ENCODE assay signal across 30 cellular contexts in the genomic region with DNA sequence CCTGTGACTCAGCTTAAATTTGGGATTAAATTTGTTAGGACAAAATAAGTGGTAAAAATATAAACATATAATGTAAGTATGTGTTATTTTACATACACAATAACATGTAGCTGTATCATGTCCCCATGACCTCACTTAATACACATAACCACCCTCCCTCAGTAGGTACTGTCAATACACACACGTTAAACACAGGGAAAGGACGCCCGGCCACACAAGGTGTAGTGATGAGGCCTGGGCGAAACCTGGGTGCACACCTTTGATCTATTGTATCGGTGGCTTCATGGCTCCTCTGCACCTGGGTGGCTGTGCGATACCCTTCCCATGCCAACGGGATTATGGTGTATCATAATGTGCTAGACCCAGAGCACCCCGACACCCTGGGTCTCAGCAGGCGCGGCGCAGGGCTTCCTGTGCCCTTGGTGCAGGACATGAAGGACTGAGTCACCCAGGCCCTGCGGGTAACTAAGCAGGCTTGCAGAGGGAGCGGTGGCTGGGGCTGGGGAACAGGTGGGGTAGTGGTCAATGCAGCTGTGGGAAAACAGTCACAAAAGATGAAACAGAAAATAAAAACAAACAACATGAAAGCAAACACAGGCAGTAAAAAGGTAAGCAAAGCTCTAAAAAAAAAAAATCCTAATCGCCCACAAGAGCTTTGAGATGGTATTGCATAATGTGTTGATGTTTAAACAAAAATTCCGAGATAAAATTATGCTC.
A peak's percentile ranks its signal among the peaks of the same experiment; 100 is the strongest.
DNase-seq lines count a peak whose midpoint lies in the region; ATAC-seq and TF ChIP-seq lines count a peak whose summit lies in the region.
"Had no signal": no experiment of that assay in that cellular context is flagged by ENCODE, and none has a peak within 500 bp of the region (broad histone marks: within the 10 kb centered on the region; RNA-seq: fewer than 3 reads in every experiment).

No MANE protein-coding gene starts in this region.

- no peaks in the 10 kb centered on the region for H3K36me3 ChIP-seq in psoas muscle (ENCODE audit: insufficient read depth in 1 of 2, low read depth in 1 of 2)
- H3K36me3 ChIP-seq: adrenal gland, neutrophil had no signal

- H3K9me3 Mint-ChIP-seq in H9 (no peaks in the 10 kb centered on the region; a peak in 1 of 5 replicates), progenitor cell of endocrine pancreas (ENCODE audit: low read depth) (no peaks in the 10 kb centered on the region)
- no peaks in the 10 kb centered on the region for H3K9me3 Mint-ChIP-seq in T-helper 2 cell treated with Interferon-gamma antibody and Interleukin-4, amounts not matched to agents 5 μg/mL and 100 μg/mL, for 36 hours
- H3K9me3 Mint-ChIP-seq: activated T-cell treated with anti-CD3 and anti-CD28 coated beads, Interleukin-2, amount 50 U/mL, for 24 hours; stimulated activated naive B cell treated with anti-CD40 and anti-IgM and Interleukin-4, amounts not matched to agents 10 μg/mL and 1 μg/mL and 100 μg/mL, for 72 hours had no signal

- H3K79me2 ChIP-seq in H9 (ENCODE audit: insufficient read depth, low read length), result no peaks in the 10 kb centered on the region

- no peak overlapping the region for H3K4me2 ChIP-seq in H9 (ENCODE audit: insufficient read depth, insufficient read length, low read length)
- H3K4me2 ChIP-seq: KMS-11 had no signal

- no peak overlapping the region for H3T11ph ChIP-seq in H9 (ENCODE audit: low read length)

- no peak overlapping the region for H4K5ac ChIP-seq in H9 (ENCODE audit: insufficient read length, low read depth, low read length)

- no peak overlapping the region for H3K56ac ChIP-seq in H9 (ENCODE audit: insufficient read length, low read depth, low read length)

- WGBS in H9 (ENCODE audit: extremely low coverage, insufficient read length, low lambda C conversion rate), result no CpG with 5 or more reads among the region's 15 CpGs
- 93 to 95% (median 94%) methylated on average over 15 of the region's 15 CpGs for WGBS in psoas muscle, 3 donors

- H3K4me3 Mint-ChIP-seq in H9 (peak overlapping the region in 1 of 2 experiments; percentile 24; a peak in 1 of 5 replicates), progenitor cell of endocrine pancreas (ENCODE audit: low read depth) (no peak overlapping the region)
- no peak overlapping the region for H3K4me3 Mint-ChIP-seq in T-helper 2 cell treated with Interferon-gamma antibody and Interleukin-4, amounts not matched to agents 5 μg/mL and 100 μg/mL, for 36 hours
- H3K4me3 Mint-ChIP-seq: activated T-cell treated with anti-CD3 and anti-CD28 coated beads, Interleukin-2, amount 50 U/mL, for 24 hours; brain; stimulated activated naive B cell treated with anti-CD40 and anti-IgM and Interleukin-4, amounts not matched to agents 10 μg/mL and 1 μg/mL and 100 μg/mL, for 72 hours had no signal

- H2BK20ac ChIP-seq in H9 (ENCODE audit: low read depth, low read length, poor library complexity, severe bottlenecking), result no peak overlapping the region

- ATAC-seq in psoas muscle (no peak), GM19023 (IDR thresholded peaks at IDR 0.05; ENCODE audit: unreplicated experiment) (no peak)
- ATAC-seq: sciatic nerve; SK-N-SH treated with all-trans-retinoic acid at 6 μM for 48 hours; stimulated activated naive B cell treated with anti-CD40 and anti-IgM and Interleukin-4, amounts not matched to agents 10 μg/mL and 1 μg/mL and 100 μg/mL, for 72 hours had no signal

- H3K27me3 Mint-ChIP-seq in H9 (ENCODE audit: low read depth) (no peaks in the 10 kb centered on the region), progenitor cell of endocrine pancreas (no peaks in the 10 kb centered on the region)
- H3K27me3 Mint-ChIP-seq in T-helper 2 cell treated with Interferon-gamma antibody and Interleukin-4, amounts not matched to agents 5 μg/mL and 100 μg/mL, for 36 hours (ENCODE audit: low read depth), result peaks cover 19% of the 10 kb centered on the region

- H3K4me3 ChIP-seq in psoas muscle, result no peak overlapping the region
- H3K4me3 ChIP-seq in dorsolateral prefrontal cortex, result no peak overlapping the region
- H3K4me3 ChIP-seq: adrenal gland, GM23248, suprapubic skin had no signal

- H2BK120ac ChIP-seq in H9 (ENCODE audit: low read depth, low read length, poor library complexity, severe bottlenecking), result no peak overlapping the region

- intact Hi-C loops in psoas muscle (cut with DNase I) (no loop called here), dorsolateral prefrontal cortex (cut with DNase I) (no loop called here)

- H3K36me3 Mint-ChIP-seq in H9 (ENCODE audit: insufficient read depth in 1 of 3, low read depth in 3 of 3), result peaks cover 5 to 16% (median 9%) of the 10 kb centered on the region in 3 experiments
- peaks cover 6% of the 10 kb centered on the region for H3K36me3 Mint-ChIP-seq in progenitor cell of endocrine pancreas (ENCODE audit: insufficient read depth)
- H3K36me3 Mint-ChIP-seq in T-helper 2 cell treated with Interferon-gamma antibody and Interleukin-4, amounts not matched to agents 5 μg/mL and 100 μg/mL, for 36 hours (ENCODE audit: low read depth), result no peaks in the 10 kb centered on the region
- H3K36me3 Mint-ChIP-seq: stimulated activated naive B cell treated with anti-CD40 and anti-IgM and Interleukin-4, amounts not matched to agents 10 μg/mL and 1 μg/mL and 100 μg/mL, for 72 hours had no signal

- POLR2A ChIA-PET in RWPE1 (lab: Yijun Ruan, JAX; ENCODE audit: low non-redundant PET), result no interaction called here

- H3K4ac ChIP-seq in H9 (ENCODE audit: low read depth, low read length), result no peak overlapping the region

- H2BK15ac ChIP-seq in H9 (ENCODE audit: low read depth, low read length), result no peak overlapping the region

- H3K14ac ChIP-seq in H9 (ENCODE audit: insufficient read depth, low read length), result no peak overlapping the region

- no peak overlapping the region for H4K8ac ChIP-seq in H9 (replicated peaks; ENCODE audit: insufficient read length, low read depth, low read length)

- H3K9me3 ChIP-seq in H9 (ENCODE audit: control insufficient read depth, low read depth, low read length) (no peaks in the 10 kb centered on the region), psoas muscle (no peaks in the 10 kb centered on the region)
- H3K9me3 ChIP-seq: adrenal gland, neutrophil, suprapubic skin had no signal

- peak overlapping the region; percentile 53 to 89 (median 65); a peak in 6 of 7 replicates for H3K27ac Mint-ChIP-seq in H9
- H3K27ac Mint-ChIP-seq in progenitor cell of endocrine pancreas, result peak overlapping the region; percentile 29
- no peak overlapping the region for H3K27ac Mint-ChIP-seq in T-helper 2 cell treated with Interferon-gamma antibody and Interleukin-4, amounts not matched to agents 5 μg/mL and 100 μg/mL, for 36 hours
- H3K27ac Mint-ChIP-seq: activated T-cell treated with anti-CD3 and anti-CD28 coated beads, Interleukin-2, amount 50 U/mL, for 24 hours; stimulated activated naive B cell treated with anti-CD40 and anti-IgM and Interleukin-4, amounts not matched to agents 10 μg/mL and 1 μg/mL and 100 μg/mL, for 72 hours had no signal

- H3K23me2 ChIP-seq in H9 (ENCODE audit: insufficient read length, low read depth, low read length, poor library complexity, severe bottlenecking), result peaks cover 8% of the 10 kb centered on the region

- H2BK5ac ChIP-seq in H9 (ENCODE audit: insufficient read length, low read length), result no peak overlapping the region

- H3K4me1 ChIP-seq in H9 (ENCODE audit: insufficient read depth, low read length), result peaks cover 5% of the 10 kb centered on the region; the same call in 1 of the 2 replicates
- H3K4me1 ChIP-seq in psoas muscle, result no peaks in the 10 kb centered on the region
- H3K4me1 ChIP-seq: adrenal gland had no signal

- H3K23ac ChIP-seq in H9 (ENCODE audit: insufficient read length, low read depth, low read length), result no peak overlapping the region

- no peaks in the 10 kb centered on the region for H4K20me1 ChIP-seq in H9 (ENCODE audit: control insufficient read depth, insufficient read depth, insufficient read length)

- no peak overlapping the region for H3K27ac ChIP-seq in H9 (ENCODE audit: insufficient read length, low read depth, low read length)
- H3K27ac ChIP-seq in RWPE1, result peak overlapping the region; percentile 11; the same call in 1 of the 2 replicates
- no peak overlapping the region for H3K27ac ChIP-seq in psoas muscle
- no peak overlapping the region for H3K27ac ChIP-seq in dorsolateral prefrontal cortex
- H3K27ac ChIP-seq: adrenal gland, epithelial cell of prostate, GM23248, KMS-11, neutrophil, suprapubic skin had no signal

- no peak for DNase-seq in H9
- peak; percentile 19 for DNase-seq in RWPE1 (ENCODE audit: low spot score)
- DNase-seq in iris pigment epithelial cell (ENCODE audit: low read depth), result peak; percentile 19
- DNase-seq in progenitor cell of endocrine pancreas (ENCODE audit: low spot score, unreplicated experiment), result no peak
- DNase-seq in T-helper 2 cell treated with Interferon-gamma antibody and Interleukin-4, amounts not matched to agents 5 μg/mL and 100 μg/mL, for 36 hours (ENCODE audit: low spot score), result no peak
- DNase-seq in psoas muscle, result no peak
- no peak for DNase-seq in dorsolateral prefrontal cortex
- DNase-seq: activated CD4-positive, alpha-beta T cell treated with anti-CD3 and anti-CD28 coated beads for 48 hours; activated naive CD4-positive, alpha-beta T cell; activated T-cell treated with anti-CD3 and anti-CD28 coated beads, Interleukin-2, amount 50 U/mL, for 24 hours; adrenal gland; C1 segment of cervical spinal cord; COR-L47; DND-41; GM23248; NCI-H1436 treated with DMSO at 0.1 percent for 48 hours; NCI-H2107; NCI-H446; NCI-H82; stimulated activated CD4-positive, alpha-beta T cell treated with anti-CD3 and anti-CD28 coated beads, Interleukin-4, amount 100 ng/mL, for 4 hours; stimulated activated naive B cell treated with anti-CD40 and anti-IgM and Interleukin-4, amounts not matched to agents 10 μg/mL and 1 μg/mL and 100 μg/mL, for 72 hours; T-helper 2 cell had no signal

- CTCF ChIA-PET in RWPE1 (lab: Yijun Ruan, JAX), result interaction anchor here (0.6 to 0.7 kb wide), 2 partner anchors 35 to 94 kb away, joined by 6 read pairs; no protein-coding TSS in a partner anchor

- no peak overlapping the region for H4K91ac ChIP-seq in H9 (ENCODE audit: insufficient read length, low read depth, low read length)

- H2AFZ ChIP-seq in H9 (ENCODE audit: low read length), result no peak overlapping the region
- H2AFZ ChIP-seq: GM23248 had no signal

- peaks cover 58 to 59% of the 10 kb centered on the region in 2 experiments for H3K4me1 Mint-ChIP-seq in H9
- peaks cover 26% of the 10 kb centered on the region for H3K4me1 Mint-ChIP-seq in progenitor cell of endocrine pancreas (ENCODE audit: low read depth)
- H3K4me1 Mint-ChIP-seq in T-helper 2 cell treated with Interferon-gamma antibody and Interleukin-4, amounts not matched to agents 5 μg/mL and 100 μg/mL, for 36 hours (ENCODE audit: low read depth), result no peaks in the 10 kb centered on the region
- H3K4me1 Mint-ChIP-seq: stimulated activated naive B cell treated with anti-CD40 and anti-IgM and Interleukin-4, amounts not matched to agents 10 μg/mL and 1 μg/mL and 100 μg/mL, for 72 hours had no signal

- H3K18ac ChIP-seq in H9 (ENCODE audit: insufficient read length, low read depth, low read length), result peak overlapping the region; percentile 3

- no peak overlapping the region for H3K9ac ChIP-seq in H9 (ENCODE audit: extremely low read depth, insufficient read length, low read length)
- H3K9ac ChIP-seq: GM23248, KMS-11 had no signal

- H2BK12ac ChIP-seq in H9 (ENCODE audit: insufficient read length, low read depth, low read length), result no peak overlapping the region

- no peaks in the 10 kb centered on the region for H3K27me3 ChIP-seq in H9 (ENCODE audit: insufficient read depth, low read length)
- H3K27me3 ChIP-seq in psoas muscle (ENCODE audit: insufficient read depth in 3 of 3, low read length in 2 of 3), result no peaks in the 10 kb centered on the region
- H3K27me3 ChIP-seq in dorsolateral prefrontal cortex, result no peaks in the 10 kb centered on the region
- H3K27me3 ChIP-seq: adrenal gland, suprapubic skin had no signal

- no peaks in the 10 kb centered on the region for H3K79me1 ChIP-seq in H9 (ENCODE audit: insufficient read depth, low read depth, low read length, poor library complexity, severe bottlenecking)

- H2AK5ac ChIP-seq in H9 (ENCODE audit: insufficient read length, low read length), result no peak overlapping the region

- no peak for TF ChIP-seq CTCF in H9 (conservative IDR thresholded peaks at IDR 0.05)
- TF ChIP-seq CTCF in RWPE1 (conservative IDR thresholded peaks at IDR 0.05; ENCODE audit: low read depth), result no peak
- no peak for TF ChIP-seq CTCF in progenitor cell of endocrine pancreas (IDR thresholded peaks at IDR 0.05; ENCODE audit: unreplicated experiment)
- no peak for TF ChIP-seq CTCF in psoas muscle (IDR thresholded peaks at IDR 0.05)
- no peak for TF ChIP-seq CTCF in dorsolateral prefrontal cortex (IDR thresholded peaks at IDR 0.05 in 54 of 56, conservative IDR thresholded peaks at IDR 0.05 in 2 of 56; ENCODE audit: low read depth in 1 of 56, partially characterized antibody in 56 of 56)

Comparison
In these comparisons a context has a peak if more than half of its experiments do, and no peak if none do; other contexts are left out.
1. DNase-seq: peak in RWPE1 (single experiment) and iris pigment epithelial cell (single experiment); none in H9 (single experiment), progenitor cell of endocrine pancreas (single experiment), T-helper 2 cell treated with Interferon-gamma antibody and Interleukin-4, amounts not matched to agents 5 μg/mL and 100 μg/mL, for 36 hours (single experiment), psoas muscle (0 of 2) and dorsolateral prefrontal cortex (0 of 10).